In genomic region chr5:34051374-34051980, GRCh38 we compare ENCODE assay signal across 35 cellular contexts.
"Had no signal": no experiment of that assay in that cellular context is flagged by ENCODE, and none has a peak within 500 bp of the region (broad histone marks: within the 10 kb centered on the region; RNA-seq: fewer than 3 reads in every experiment).

No MANE protein-coding gene starts in this region.

- H3K4me1 Mint-ChIP-seq: activated naive CD8-positive, alpha-beta T cell treated with anti-CD3 and anti-CD28 coated beads for 36 hours; stimulated activated memory B cell treated with anti-CD40 and anti-IgM and Interleukin-4, amounts not matched to agents 10 μg/mL and 1 μg/mL and 100 μg/mL, for 72 hours; stimulated activated naive CD8-positive, alpha-beta T cell treated with anti-CD3 and anti-CD28 coated beads, Interleukin-15, amount 100 ng/mL, for 72 hours had no signal

- H3K4me3 ChIP-seq: ascending aorta, cardiac muscle cell, coronary artery, esophagus muscularis mucosa, gastroesophageal sphincter, hepatocyte, pancreas, psoas muscle, sigmoid colon, thyroid gland, upper lobe of right lung had no signal

- H3K27ac Mint-ChIP-seq: activated CD4-positive, alpha-beta memory T cell treated with anti-CD3 and anti-CD28 coated beads for 36 hours; activated naive CD4-positive, alpha-beta T cell treated with anti-CD3 and anti-CD28 coated beads for 36 hours; activated naive CD8-positive, alpha-beta T cell treated with anti-CD3 and anti-CD28 coated beads for 36 hours; activated T-helper 1 cell treated with anti-CD3 and anti-CD28 coated beads, Interleukin-12 subunit alpha, Interleukin-12 subunit beta, Interleukin-2, Interleukin-4 antibody, amounts not matched to agents 30 ng/mL and 10 ng/mL and 1 ng/mL, durations not matched to agents 14 hours and 24 hours and 36 hours; brain; effector memory CD8-positive, alpha-beta T cell; memory B cell; naive thymus-derived CD8-positive, alpha-beta T cell; stimulated activated memory B cell treated with anti-CD40 and anti-IgM and Interleukin-4, amounts not matched to agents 10 μg/mL and 1 μg/mL and 100 μg/mL, for 72 hours; stimulated activated naive CD8-positive, alpha-beta T cell treated with anti-CD3 and anti-CD28 coated beads, Interleukin-15, amount 100 ng/mL, for 72 hours had no signal

- H3K9me3 Mint-ChIP-seq: activated CD4-positive, alpha-beta memory T cell treated with anti-CD3 and anti-CD28 coated beads for 36 hours; activated naive CD4-positive, alpha-beta T cell treated with anti-CD3 and anti-CD28 coated beads for 36 hours; activated naive CD8-positive, alpha-beta T cell treated with anti-CD3 and anti-CD28 coated beads for 36 hours; activated T-helper 1 cell treated with anti-CD3 and anti-CD28 coated beads, Interleukin-12 subunit alpha, Interleukin-12 subunit beta, Interleukin-2, Interleukin-4 antibody, amounts not matched to agents 30 ng/mL and 10 ng/mL and 1 ng/mL, durations not matched to agents 14 hours and 24 hours and 36 hours; brain; effector memory CD8-positive, alpha-beta T cell; memory B cell; naive thymus-derived CD8-positive, alpha-beta T cell; stimulated activated memory B cell treated with anti-CD40 and anti-IgM and Interleukin-4, amounts not matched to agents 10 μg/mL and 1 μg/mL and 100 μg/mL, for 72 hours; stimulated activated naive CD8-positive, alpha-beta T cell treated with anti-CD3 and anti-CD28 coated beads, Interleukin-15, amount 100 ng/mL, for 72 hours had no signal

- H3K27me3 Mint-ChIP-seq: activated CD4-positive, alpha-beta memory T cell treated with anti-CD3 and anti-CD28 coated beads for 36 hours; activated naive CD8-positive, alpha-beta T cell treated with anti-CD3 and anti-CD28 coated beads for 36 hours; brain; effector memory CD8-positive, alpha-beta T cell; memory B cell; naive thymus-derived CD8-positive, alpha-beta T cell; stimulated activated memory B cell treated with anti-CD40 and anti-IgM and Interleukin-4, amounts not matched to agents 10 μg/mL and 1 μg/mL and 100 μg/mL, for 72 hours; stimulated activated naive CD8-positive, alpha-beta T cell treated with anti-CD3 and anti-CD28 coated beads, Interleukin-15, amount 100 ng/mL, for 72 hours had no signal

- H3K4me2 ChIP-seq: hepatocyte had no signal

- H3K36me3 ChIP-seq: ascending aorta, cardiac muscle cell, sigmoid colon, thyroid gland, upper lobe of right lung had no signal

- H3K27me3 ChIP-seq: ascending aorta, cardiac muscle cell, esophagus muscularis mucosa, gastroesophageal sphincter, hepatocyte, pancreas, sigmoid colon, thyroid gland, upper lobe of right lung had no signal

- ATAC-seq: effector memory CD8-positive, alpha-beta T cell; gastroesophageal sphincter; left cardiac atrium; left ventricle myocardium superior; naive thymus-derived CD8-positive, alpha-beta T cell; pancreas; psoas muscle; stimulated activated memory B cell treated with anti-CD40 and anti-IgM and Interleukin-4, amounts not matched to agents 10 μg/mL and 1 μg/mL and 100 μg/mL, for 72 hours; stimulated activated naive CD8-positive, alpha-beta T cell treated with anti-CD3 and anti-CD28 coated beads, Interleukin-15, amount 100 ng/mL, for 72 hours; upper lobe of right lung had no signal

- H3K79me2 ChIP-seq: hepatocyte had no signal

- H3K4me3 Mint-ChIP-seq: activated CD4-positive, alpha-beta memory T cell treated with anti-CD3 and anti-CD28 coated beads for 36 hours; activated naive CD4-positive, alpha-beta T cell treated with anti-CD3 and anti-CD28 coated beads for 36 hours; activated naive CD8-positive, alpha-beta T cell treated with anti-CD3 and anti-CD28 coated beads for 36 hours; activated T-helper 1 cell treated with anti-CD3 and anti-CD28 coated beads, Interleukin-12 subunit alpha, Interleukin-12 subunit beta, Interleukin-2, Interleukin-4 antibody, amounts not matched to agents 30 ng/mL and 10 ng/mL and 1 ng/mL, durations not matched to agents 14 hours and 24 hours and 36 hours; brain; effector memory CD8-positive, alpha-beta T cell; memory B cell; naive thymus-derived CD8-positive, alpha-beta T cell; neural crest cell; stimulated activated memory B cell treated with anti-CD40 and anti-IgM and Interleukin-4, amounts not matched to agents 10 μg/mL and 1 μg/mL and 100 μg/mL, for 72 hours; stimulated activated naive CD8-positive, alpha-beta T cell treated with anti-CD3 and anti-CD28 coated beads, Interleukin-15, amount 100 ng/mL, for 72 hours had no signal

- FAIRE-seq: pancreas, small intestine had no signal

- H3K4me1 ChIP-seq: pancreas, thyroid gland, upper lobe of right lung had no signal

- H3K9me3 ChIP-seq: ascending aorta, esophagus muscularis mucosa, gastroesophageal sphincter, pancreas, psoas muscle, sigmoid colon, thyroid gland, upper lobe of right lung had no signal

- H3K27ac ChIP-seq: cardiac muscle cell, esophagus muscularis mucosa, gastroesophageal sphincter, hepatocyte, pancreas, psoas muscle, thyroid gland, upper lobe of right lung had no signal

- DNase-seq: activated CD4-positive, alpha-beta memory T cell treated with anti-CD3 and anti-CD28 coated beads for 36 hours; activated CD4-positive, alpha-beta T cell treated with anti-CD3 and anti-CD28 coated beads for 48 hours; activated CD8-positive, alpha-beta memory T cell treated with anti-CD3 and anti-CD28 coated beads, Interleukin-2, amount 50 U/mL, for 4 hours; activated effector memory CD4-positive, alpha-beta T cell treated with anti-CD3 and anti-CD28 coated beads, Interleukin-2, amount 50 U/mL, for 16 hours; activated naive CD4-positive, alpha-beta T cell treated with anti-CD3 and anti-CD28 coated beads for 36 hours; activated naive CD8-positive, alpha-beta T cell treated with anti-CD3 and anti-CD28 coated beads for 36 hours; activated T-cell treated with anti-CD3 and anti-CD28 coated beads, Interleukin-2, amount 50 U/mL, for 1 hour; cerebellar nuclear complex; effector memory CD8-positive, alpha-beta T cell; islet precursor cell; left cardiac atrium; left ventricle myocardium superior; naive thymus-derived CD8-positive, alpha-beta T cell; nucleus accumbens; pancreas; psoas muscle; sigmoid colon; small intestine; stimulated activated CD4-positive, alpha-beta T cell treated with anti-CD3 and anti-CD28 coated beads, Interleukin-4, amount 100 ng/mL, for 4 hours; stimulated activated CD8-positive, alpha-beta memory T cell treated with anti-CD3 and anti-CD28 coated beads, Interleukin-4, amount 100 ng/mL, for 48 hours; stimulated activated naive CD8-positive, alpha-beta T cell treated with anti-CD3 and anti-CD28 coated beads, Interleukin-15, amount 100 ng/mL, for 72 hours; substantia nigra; thyroid gland; upper lobe of right lung had no signal

- H2AFZ ChIP-seq: hepatocyte had no signal
